In the genomic region with DNA sequence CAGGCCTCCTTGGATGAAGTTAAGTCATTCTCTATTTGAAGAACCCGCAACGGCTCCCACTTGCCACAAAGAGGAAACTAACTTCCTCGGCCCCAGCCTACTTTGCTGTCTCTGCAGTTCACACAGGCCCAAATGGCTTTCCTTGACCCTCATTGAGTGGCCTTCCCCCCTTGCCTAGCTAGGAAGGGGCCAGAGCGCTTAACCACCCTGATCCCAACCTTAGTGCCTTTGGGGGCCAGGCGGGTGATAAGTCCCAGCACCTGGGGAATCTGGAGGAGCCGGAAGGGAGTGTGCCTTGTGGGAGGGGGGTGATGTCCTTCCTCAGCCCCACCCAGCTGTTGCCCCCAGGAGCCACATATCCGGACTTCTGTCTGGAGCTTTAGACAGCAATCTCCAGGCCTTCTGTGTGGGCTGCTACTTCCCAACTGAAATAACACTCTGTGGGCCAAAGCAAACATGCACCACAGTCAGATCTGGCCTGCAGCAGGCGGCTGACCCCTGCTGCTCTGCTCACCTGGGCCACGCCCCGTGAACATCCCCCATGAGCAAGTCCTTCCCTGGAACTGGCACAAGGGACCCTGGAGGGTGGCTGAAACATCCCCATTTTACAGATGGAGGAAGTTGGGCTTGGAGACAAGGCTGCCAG, we compare ENCODE assay signal across 2 cellular contexts.
TF ChIP-seq lines count a peak whose summit lies in the region.

No MANE protein-coding gene starts in this region.

TF ChIP-seq in WTC11, 78 proteins besides CTCF, POLR2A, EP300 and RAD21 (continued from another document):
- TF ChIP-seq, protein P1, sequence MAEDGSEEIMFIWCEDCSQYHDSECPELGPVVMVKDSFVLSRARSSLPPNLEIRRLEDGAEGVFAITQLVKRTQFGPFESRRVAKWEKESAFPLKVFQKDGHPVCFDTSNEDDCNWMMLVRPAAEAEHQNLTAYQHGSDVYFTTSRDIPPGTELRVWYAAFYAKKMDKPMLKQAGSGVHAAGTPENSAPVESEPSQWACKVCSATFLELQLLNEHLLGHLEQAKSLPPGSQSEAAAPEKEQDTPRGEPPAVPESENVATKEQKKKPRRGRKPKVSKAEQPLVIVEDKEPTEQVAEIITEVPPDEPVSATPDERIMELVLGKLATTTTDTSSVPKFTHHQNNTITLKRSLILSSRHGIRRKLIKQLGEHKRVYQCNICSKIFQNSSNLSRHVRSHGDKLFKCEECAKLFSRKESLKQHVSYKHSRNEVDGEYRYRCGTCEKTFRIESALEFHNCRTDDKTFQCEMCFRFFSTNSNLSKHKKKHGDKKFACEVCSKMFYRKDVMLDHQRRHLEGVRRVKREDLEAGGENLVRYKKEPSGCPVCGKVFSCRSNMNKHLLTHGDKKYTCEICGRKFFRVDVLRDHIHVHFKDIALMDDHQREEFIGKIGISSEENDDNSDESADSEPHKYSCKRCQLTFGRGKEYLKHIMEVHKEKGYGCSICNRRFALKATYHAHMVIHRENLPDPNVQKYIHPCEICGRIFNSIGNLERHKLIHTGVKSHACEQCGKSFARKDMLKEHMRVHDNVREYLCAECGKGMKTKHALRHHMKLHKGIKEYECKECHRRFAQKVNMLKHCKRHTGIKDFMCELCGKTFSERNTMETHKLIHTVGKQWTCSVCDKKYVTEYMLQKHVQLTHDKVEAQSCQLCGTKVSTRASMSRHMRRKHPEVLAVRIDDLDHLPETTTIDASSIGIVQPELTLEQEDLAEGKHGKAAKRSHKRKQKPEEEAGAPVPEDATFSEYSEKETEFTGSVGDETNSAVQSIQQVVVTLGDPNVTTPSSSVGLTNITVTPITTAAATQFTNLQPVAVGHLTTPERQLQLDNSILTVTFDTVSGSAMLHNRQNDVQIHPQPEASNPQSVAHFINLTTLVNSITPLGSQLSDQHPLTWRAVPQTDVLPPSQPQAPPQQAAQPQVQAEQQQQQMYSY (CRISPR knock-in tag; IDR thresholded peaks at IDR 0.05): no peak

TF ChIP-seq in HepG2, 621 proteins besides CTCF, POLR2A, EP300 and RAD21 (continued from another document and continues in another):
- TF ChIP-seq LCORL (IDR thresholded peaks at IDR 0.05) (no peak), LCORL (CRISPR knock-in tag; IDR thresholded peaks at IDR 0.05) (peak; percentile 80; the same call in 1 of the 2 replicates), ZNF329 (CRISPR knock-in tag; IDR thresholded peaks at IDR 0.05; ENCODE audit: low read depth) (no peak), ZNF619 (CRISPR knock-in tag; IDR thresholded peaks at IDR 0.05) (no peak), RFX1 (IDR thresholded peaks at IDR 0.05) (no peak), ZNF549 (CRISPR knock-in tag; IDR thresholded peaks at IDR 0.05) (no peak), MTA1 (CRISPR knock-in tag; IDR thresholded peaks at IDR 0.05; ENCODE audit: borderline replicate concordance) (peak; percentile 61; the same call in 1 of the 2 replicates), DMAP1 (CRISPR knock-in tag; IDR thresholded peaks at IDR 0.05) (peak; percentile 29; the same call in 1 of the 2 replicates), POGZ (CRISPR knock-in tag; IDR thresholded peaks at IDR 0.05) (0 out of 2 replicates have a peak, but pooled peaks have one; percentile 20), AGO1 (IDR thresholded peaks at IDR 0.05; ENCODE audit: low read depth, low read length, poor library complexity, severe bottlenecking) (no peak), KDM1A (CRISPR knock-in tag; IDR thresholded peaks at IDR 0.05) (0 out of 2 replicates have a peak, but pooled peaks have one; percentile 19), NR2C2 (CRISPR knock-in tag; IDR thresholded peaks at IDR 0.05; ENCODE audit: borderline replicate concordance) (peak; percentile 16; the same call in 1 of the 2 replicates), KMT2A (CRISPR knock-in tag; IDR thresholded peaks at IDR 0.05) (peak; percentile 49; the same call in 1 of the 2 replicates), ZEB1 (IDR thresholded peaks at IDR 0.05; ENCODE audit: insufficient replicate concordance, low read depth) (peak; percentile 86), TEAD3 (CRISPR knock-in tag; optimal IDR thresholded peaks at IDR 0.05; ENCODE audit: borderline replicate concordance) (peak; percentile 58), RXRB (CRISPR knock-in tag; IDR thresholded peaks at IDR 0.05; ENCODE audit: borderline replicate concordance) (peak; percentile 41; the same call in 1 of the 2 replicates), ZNF350 (CRISPR knock-in tag; IDR thresholded peaks at IDR 0.05; ENCODE audit: borderline replicate concordance, low read depth) (no peak), MED1 (CRISPR knock-in tag; IDR thresholded peaks at IDR 0.05) (peak; percentile 60), GABPB1 (CRISPR knock-in tag; IDR thresholded peaks at IDR 0.05) (0 out of 2 replicates have a peak, but pooled peaks have one; percentile 21), RORA (CRISPR knock-in tag; IDR thresholded peaks at IDR 0.05) (no peak), ARNT (IDR thresholded peaks at IDR 0.05) (no peak), ZBTB7A (CRISPR knock-in tag; IDR thresholded peaks at IDR 0.05) (peak; percentile 54; the same call in 1 of the 2 replicates), ZNF607 (CRISPR knock-in tag; IDR thresholded peaks at IDR 0.05; ENCODE audit: borderline replicate concordance) (peak; percentile 23; the same call in 1 of the 2 replicates), YEATS4 (CRISPR knock-in tag; IDR thresholded peaks at IDR 0.05; ENCODE audit: borderline replicate concordance) (0 out of 2 replicates have a peak, but pooled peaks have one; percentile 23), ZNF331 (CRISPR knock-in tag; IDR thresholded peaks at IDR 0.05) (peak; percentile 43; the same call in 1 of the 2 replicates)
- TF ChIP-seq, protein P2, sequence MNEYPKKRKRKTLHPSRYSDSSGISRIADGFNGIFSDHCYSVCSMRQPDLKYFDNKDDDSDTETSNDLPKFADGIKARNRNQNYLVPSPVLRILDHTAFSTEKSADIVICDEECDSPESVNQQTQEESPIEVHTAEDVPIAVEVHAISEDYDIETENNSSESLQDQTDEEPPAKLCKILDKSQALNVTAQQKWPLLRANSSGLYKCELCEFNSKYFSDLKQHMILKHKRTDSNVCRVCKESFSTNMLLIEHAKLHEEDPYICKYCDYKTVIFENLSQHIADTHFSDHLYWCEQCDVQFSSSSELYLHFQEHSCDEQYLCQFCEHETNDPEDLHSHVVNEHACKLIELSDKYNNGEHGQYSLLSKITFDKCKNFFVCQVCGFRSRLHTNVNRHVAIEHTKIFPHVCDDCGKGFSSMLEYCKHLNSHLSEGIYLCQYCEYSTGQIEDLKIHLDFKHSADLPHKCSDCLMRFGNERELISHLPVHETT (CRISPR knock-in tag; conservative IDR thresholded peaks at IDR 0.05): no peak; the same call in 1 of the 2 replicates
- TF ChIP-seq, protein P3, sequence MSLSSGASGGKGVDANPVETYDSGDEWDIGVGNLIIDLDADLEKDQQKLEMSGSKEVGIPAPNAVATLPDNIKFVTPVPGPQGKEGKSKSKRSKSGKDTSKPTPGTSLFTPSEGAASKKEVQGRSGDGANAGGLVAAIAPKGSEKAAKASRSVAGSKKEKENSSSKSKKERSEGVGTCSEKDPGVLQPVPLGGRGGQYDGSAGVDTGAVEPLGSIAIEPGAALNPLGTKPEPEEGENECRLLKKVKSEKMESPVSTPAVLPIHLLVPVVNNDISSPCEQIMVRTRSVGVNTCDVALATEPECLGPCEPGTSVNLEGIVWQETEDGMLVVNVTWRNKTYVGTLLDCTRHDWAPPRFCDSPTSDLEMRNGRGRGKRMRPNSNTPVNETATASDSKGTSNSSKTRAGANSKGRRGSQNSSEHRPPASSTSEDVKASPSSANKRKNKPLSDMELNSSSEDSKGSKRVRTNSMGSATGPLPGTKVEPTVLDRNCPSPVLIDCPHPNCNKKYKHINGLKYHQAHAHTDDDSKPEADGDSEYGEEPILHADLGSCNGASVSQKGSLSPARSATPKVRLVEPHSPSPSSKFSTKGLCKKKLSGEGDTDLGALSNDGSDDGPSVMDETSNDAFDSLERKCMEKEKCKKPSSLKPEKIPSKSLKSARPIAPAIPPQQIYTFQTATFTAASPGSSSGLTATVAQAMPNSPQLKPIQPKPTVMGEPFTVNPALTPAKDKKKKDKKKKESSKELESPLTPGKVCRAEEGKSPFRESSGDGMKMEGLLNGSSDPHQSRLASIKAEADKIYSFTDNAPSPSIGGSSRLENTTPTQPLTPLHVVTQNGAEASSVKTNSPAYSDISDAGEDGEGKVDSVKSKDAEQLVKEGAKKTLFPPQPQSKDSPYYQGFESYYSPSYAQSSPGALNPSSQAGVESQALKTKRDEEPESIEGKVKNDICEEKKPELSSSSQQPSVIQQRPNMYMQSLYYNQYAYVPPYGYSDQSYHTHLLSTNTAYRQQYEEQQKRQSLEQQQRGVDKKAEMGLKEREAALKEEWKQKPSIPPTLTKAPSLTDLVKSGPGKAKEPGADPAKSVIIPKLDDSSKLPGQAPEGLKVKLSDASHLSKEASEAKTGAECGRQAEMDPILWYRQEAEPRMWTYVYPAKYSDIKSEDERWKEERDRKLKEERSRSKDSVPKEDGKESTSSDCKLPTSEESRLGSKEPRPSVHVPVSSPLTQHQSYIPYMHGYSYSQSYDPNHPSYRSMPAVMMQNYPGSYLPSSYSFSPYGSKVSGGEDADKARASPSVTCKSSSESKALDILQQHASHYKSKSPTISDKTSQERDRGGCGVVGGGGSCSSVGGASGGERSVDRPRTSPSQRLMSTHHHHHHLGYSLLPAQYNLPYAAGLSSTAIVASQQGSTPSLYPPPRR (CRISPR knock-in tag; IDR thresholded peaks at IDR 0.05; ENCODE audit: borderline replicate concordance): peak; percentile 19; the same call in 1 of the 2 replicates
- TF ChIP-seq, protein P4, sequence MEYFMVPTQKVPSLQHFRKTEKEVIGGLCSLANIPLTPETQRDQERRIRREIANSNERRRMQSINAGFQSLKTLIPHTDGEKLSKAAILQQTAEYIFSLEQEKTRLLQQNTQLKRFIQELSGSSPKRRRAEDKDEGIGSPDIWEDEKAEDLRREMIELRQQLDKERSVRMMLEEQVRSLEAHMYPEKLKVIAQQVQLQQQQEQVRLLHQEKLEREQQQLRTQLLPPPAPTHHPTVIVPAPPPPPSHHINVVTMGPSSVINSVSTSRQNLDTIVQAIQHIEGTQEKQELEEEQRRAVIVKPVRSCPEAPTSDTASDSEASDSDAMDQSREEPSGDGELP (IDR thresholded peaks at IDR 0.05; ENCODE audit: borderline replicate concordance, low read depth): peak; percentile 72; the same call in 1 of the 2 replicates
- TF ChIP-seq, protein P5, sequence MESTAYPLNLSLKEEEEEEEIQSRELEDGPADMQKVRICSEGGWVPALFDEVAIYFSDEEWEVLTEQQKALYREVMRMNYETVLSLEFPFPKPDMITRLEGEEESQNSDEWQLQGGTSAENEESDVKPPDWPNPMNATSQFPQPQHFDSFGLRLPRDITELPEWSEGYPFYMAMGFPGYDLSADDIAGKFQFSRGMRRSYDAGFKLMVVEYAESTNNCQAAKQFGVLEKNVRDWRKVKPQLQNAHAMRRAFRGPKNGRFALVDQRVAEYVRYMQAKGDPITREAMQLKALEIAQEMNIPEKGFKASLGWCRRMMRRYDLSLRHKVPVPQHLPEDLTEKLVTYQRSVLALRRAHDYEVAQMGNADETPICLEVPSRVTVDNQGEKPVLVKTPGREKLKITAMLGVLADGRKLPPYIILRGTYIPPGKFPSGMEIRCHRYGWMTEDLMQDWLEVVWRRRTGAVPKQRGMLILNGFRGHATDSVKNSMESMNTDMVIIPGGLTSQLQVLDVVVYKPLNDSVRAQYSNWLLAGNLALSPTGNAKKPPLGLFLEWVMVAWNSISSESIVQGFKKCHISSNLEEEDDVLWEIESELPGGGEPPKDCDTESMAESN (CRISPR knock-in tag; conservative IDR thresholded peaks at IDR 0.05): 0 out of 2 replicates have a peak, but pooled peaks have one; percentile 25
- TF ChIP-seq, protein P6, sequence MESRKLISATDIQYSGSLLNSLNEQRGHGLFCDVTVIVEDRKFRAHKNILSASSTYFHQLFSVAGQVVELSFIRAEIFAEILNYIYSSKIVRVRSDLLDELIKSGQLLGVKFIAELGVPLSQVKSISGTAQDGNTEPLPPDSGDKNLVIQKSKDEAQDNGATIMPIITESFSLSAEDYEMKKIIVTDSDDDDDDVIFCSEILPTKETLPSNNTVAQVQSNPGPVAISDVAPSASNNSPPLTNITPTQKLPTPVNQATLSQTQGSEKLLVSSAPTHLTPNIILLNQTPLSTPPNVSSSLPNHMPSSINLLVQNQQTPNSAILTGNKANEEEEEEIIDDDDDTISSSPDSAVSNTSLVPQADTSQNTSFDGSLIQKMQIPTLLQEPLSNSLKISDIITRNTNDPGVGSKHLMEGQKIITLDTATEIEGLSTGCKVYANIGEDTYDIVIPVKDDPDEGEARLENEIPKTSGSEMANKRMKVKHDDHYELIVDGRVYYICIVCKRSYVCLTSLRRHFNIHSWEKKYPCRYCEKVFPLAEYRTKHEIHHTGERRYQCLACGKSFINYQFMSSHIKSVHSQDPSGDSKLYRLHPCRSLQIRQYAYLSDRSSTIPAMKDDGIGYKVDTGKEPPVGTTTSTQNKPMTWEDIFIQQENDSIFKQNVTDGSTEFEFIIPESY (CRISPR knock-in tag; IDR thresholded peaks at IDR 0.05): peak; percentile 69
- TF ChIP-seq, protein P7, sequence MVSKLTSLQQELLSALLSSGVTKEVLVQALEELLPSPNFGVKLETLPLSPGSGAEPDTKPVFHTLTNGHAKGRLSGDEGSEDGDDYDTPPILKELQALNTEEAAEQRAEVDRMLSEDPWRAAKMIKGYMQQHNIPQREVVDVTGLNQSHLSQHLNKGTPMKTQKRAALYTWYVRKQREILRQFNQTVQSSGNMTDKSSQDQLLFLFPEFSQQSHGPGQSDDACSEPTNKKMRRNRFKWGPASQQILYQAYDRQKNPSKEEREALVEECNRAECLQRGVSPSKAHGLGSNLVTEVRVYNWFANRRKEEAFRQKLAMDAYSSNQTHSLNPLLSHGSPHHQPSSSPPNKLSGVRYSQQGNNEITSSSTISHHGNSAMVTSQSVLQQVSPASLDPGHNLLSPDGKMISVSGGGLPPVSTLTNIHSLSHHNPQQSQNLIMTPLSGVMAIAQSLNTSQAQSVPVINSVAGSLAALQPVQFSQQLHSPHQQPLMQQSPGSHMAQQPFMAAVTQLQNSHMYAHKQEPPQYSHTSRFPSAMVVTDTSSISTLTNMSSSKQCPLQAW (CRISPR knock-in tag; IDR thresholded peaks at IDR 0.05): peak; percentile 6; the same call in 1 of the 2 replicates
- TF ChIP-seq, protein P8, sequence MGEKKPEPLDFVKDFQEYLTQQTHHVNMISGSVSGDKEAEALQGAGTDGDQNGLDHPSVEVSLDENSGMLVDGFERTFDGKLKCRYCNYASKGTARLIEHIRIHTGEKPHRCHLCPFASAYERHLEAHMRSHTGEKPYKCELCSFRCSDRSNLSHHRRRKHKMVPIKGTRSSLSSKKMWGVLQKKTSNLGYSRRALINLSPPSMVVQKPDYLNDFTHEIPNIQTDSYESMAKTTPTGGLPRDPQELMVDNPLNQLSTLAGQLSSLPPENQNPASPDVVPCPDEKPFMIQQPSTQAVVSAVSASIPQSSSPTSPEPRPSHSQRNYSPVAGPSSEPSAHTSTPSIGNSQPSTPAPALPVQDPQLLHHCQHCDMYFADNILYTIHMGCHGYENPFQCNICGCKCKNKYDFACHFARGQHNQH (CRISPR knock-in tag; IDR thresholded peaks at IDR 0.05): 0 out of 2 replicates have a peak, but pooled peaks have one; percentile 21
